Comparison of ENCODE assay signal across 1 cellular context in genomic region chr16:28846080-28846932, GRCh38.
A peak's percentile ranks its signal among the peaks of the same experiment; 100 is the strongest.
TF ChIP-seq lines count a peak whose summit lies in the region.

Gene TUFM (minus strand): TSS chr16:28846348. CDS start chr16:28846269, 79 bp downstream.

TF ChIP-seq in A549, 52 proteins besides CTCF, POLR2A, EP300 and RAD21 (continued from another document):
- no peak for TF ChIP-seq CBX2 (IDR thresholded peaks at IDR 0.05; ENCODE audit: borderline replicate concordance, low read depth)
- TF ChIP-seq, protein P1, sequence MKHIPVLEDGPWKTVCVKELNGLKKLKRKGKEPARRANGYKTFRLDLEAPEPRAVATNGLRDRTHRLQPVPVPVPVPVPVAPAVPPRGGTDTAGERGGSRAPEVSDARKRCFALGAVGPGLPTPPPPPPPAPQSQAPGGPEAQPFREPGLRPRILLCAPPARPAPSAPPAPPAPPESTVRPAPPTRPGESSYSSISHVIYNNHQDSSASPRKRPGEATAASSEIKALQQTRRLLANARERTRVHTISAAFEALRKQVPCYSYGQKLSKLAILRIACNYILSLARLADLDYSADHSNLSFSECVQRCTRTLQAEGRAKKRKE (CRISPR knock-in tag; IDR thresholded peaks at IDR 0.05; ENCODE audit: low read depth) = no peak
- peak; percentile 57; the same call in 1 of the 2 replicates for TF ChIP-seq PBX3 (IDR thresholded peaks at IDR 0.05)
- TF ChIP-seq RNF2 (IDR thresholded peaks at IDR 0.05; ENCODE audit: borderline replicate concordance, low read depth) = no peak
- TF ChIP-seq PHF8 (IDR thresholded peaks at IDR 0.05; ENCODE audit: borderline replicate concordance, low read depth) = peak; percentile 70; the same call in 1 of the 2 replicates
- TF ChIP-seq, protein P2, sequence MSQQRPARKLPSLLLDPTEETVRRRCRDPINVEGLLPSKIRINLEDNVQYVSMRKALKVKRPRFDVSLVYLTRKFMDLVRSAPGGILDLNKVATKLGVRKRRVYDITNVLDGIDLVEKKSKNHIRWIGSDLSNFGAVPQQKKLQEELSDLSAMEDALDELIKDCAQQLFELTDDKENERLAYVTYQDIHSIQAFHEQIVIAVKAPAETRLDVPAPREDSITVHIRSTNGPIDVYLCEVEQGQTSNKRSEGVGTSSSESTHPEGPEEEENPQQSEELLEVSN (IDR thresholded peaks at IDR 0.05; ENCODE audit: borderline replicate concordance, low read depth) = no peak; the same call in 1 of the 2 replicates
- TF ChIP-seq MAX (IDR thresholded peaks at IDR 0.05) = peak; percentile 66
- TF ChIP-seq HDAC2 (IDR thresholded peaks at IDR 0.05) = 0 out of 2 replicates have a peak, but pooled peaks have one; percentile 63
- no peak for TF ChIP-seq FOSB (CRISPR knock-in tag; IDR thresholded peaks at IDR 0.05)
- no peak for TF ChIP-seq BHLHE40 (IDR thresholded peaks at IDR 0.05; ENCODE audit: low read depth, low read length)
- TF ChIP-seq TFCP2L1 (CRISPR knock-in tag; IDR thresholded peaks at IDR 0.05) = no peak
- TF ChIP-seq HMGXB4 (CRISPR knock-in tag; IDR thresholded peaks at IDR 0.05; ENCODE audit: borderline replicate concordance) = no peak
- TF ChIP-seq ESRRA (IDR thresholded peaks at IDR 0.05; ENCODE audit: borderline replicate concordance, low read length) = no peak
- TF ChIP-seq NPAS2 (CRISPR knock-in tag; IDR thresholded peaks at IDR 0.05; ENCODE audit: borderline replicate concordance) = no peak
- TF ChIP-seq ZSCAN20 (CRISPR knock-in tag; IDR thresholded peaks at IDR 0.05) = no peak
